ENCODE assay signal across 17 cellular contexts in genomic region chr3:58287354-58287753, GRCh38. TPM values are rescaled to one million over a fixed set of nuclear protein-coding genes. Genes with fewer than 3 reads are reported as not detected.
A peak's percentile ranks its signal among the peaks of the same experiment; 100 is the strongest.
DNase-seq lines count a peak whose midpoint lies in the region; ATAC-seq, FAIRE-seq and TF ChIP-seq lines count a peak whose summit lies in the region.
"Had no signal": no experiment of that assay in that cellular context is flagged by ENCODE, and none has a peak within 500 bp of the region (broad histone marks: within the 10 kb centered on the region; RNA-seq: fewer than 3 reads in every experiment).

No MANE protein-coding gene starts in this region.

- no peak for FAIRE-seq in GM12891 (lab: Jason Lieb, UNC)

- TF ChIP-seq POLR2A in GM12891 (IDR thresholded peaks at IDR 0.05; ENCODE audit: low read depth, low read length): no peak

- in situ Hi-C loops in KBM-7 (cut with MboI; ENCODE audit: low pct_unique_long_range_greater_than_20kb, low sequenced_read_pairs): no loop called here

- ATAC-seq in GM18870 (IDR thresholded peaks at IDR 0.05; ENCODE audit: unreplicated experiment) (no peak), HG03108 (IDR thresholded peaks at IDR 0.05; ENCODE audit: unreplicated experiment) (no peak)

- H3K27ac ChIP-seq in temporal lobe (ENCODE audit: low read depth, low read length): peak overlapping the region; percentile 94
- H3K27ac ChIP-seq: BLaER1 had no signal

- DNase-seq in amygdala (lab: John Stamatoyannopoulos, UW): peak in 38 of 56 donors; percentile 14 to 85 (median 48)
- peak; percentile 68 for DNase-seq in foreskin melanocyte
- peak in 46 of 56 donors; percentile 8 to 83 (median 55) for DNase-seq in nucleus accumbens (lab: John Stamatoyannopoulos, UW)
- no peak for DNase-seq in KBM-7
- DNase-seq in GM12891 (ENCODE audit: insufficient read length, low spot score): no peak
- DNase-seq: DMS153; EL; NCI-H146; NCI-H2081 treated with DMSO at 0.1 percent for 48 hours; NCI-H345; NCI-H69; NK-92 treated with Interleukin-12 subunit alpha and Interleukin-12 subunit beta, amount 100 ng/mL, for 24 hours; OCI-M1 had no signal

TF ChIP-seq in GM12891, 5 proteins besides CTCF, POLR2A, EP300 and RAD21:
- no peak for TF ChIP-seq TAF1 (IDR thresholded peaks at IDR 0.05; ENCODE audit: low read depth, low read length)
- TF ChIP-seq SPI1 (IDR thresholded peaks at IDR 0.05; ENCODE audit: low read depth, low read length): no peak
- TF ChIP-seq PAX5 (IDR thresholded peaks at IDR 0.05; ENCODE audit: insufficient read depth, low read length, severe bottlenecking): no peak
- no peak for TF ChIP-seq POLR2AphosphoS5 (IDR thresholded peaks at IDR 0.05; ENCODE audit: low read depth, low read length)
- TF ChIP-seq POU2F2 (IDR thresholded peaks at IDR 0.05; ENCODE audit: low read depth, low read length): no peak

RNA-seq across cellular contexts. Expression of gene RPP14, which starts 18.7 kb away (rescaled TPM):
- 13.3 TPM for total RNA-seq in temporal lobe
- polyA plus RNA-seq in GM12891 (2012; ENCODE audit: low read depth, missing spikeins): 5.9 TPM

RNA-seq across cellular contexts. Expression of gene HTD2, which starts 19.0 kb away (rescaled TPM):
- total RNA-seq in temporal lobe: 9.3 TPM
- polyA plus RNA-seq in GM12891 (2012; ENCODE audit: low read depth, missing spikeins): 2.8 TPM

RNA-seq across cellular contexts. Expression of gene PXK, which starts 45.3 kb away (rescaled TPM):
- 20.4 TPM for total RNA-seq in temporal lobe
- 9.5 TPM for polyA plus RNA-seq in GM12891 (2012; ENCODE audit: low read depth, missing spikeins)

RNA-seq across cellular contexts. Expression of gene ABHD6, which starts 49.8 kb away (rescaled TPM):
- 21.1 TPM for total RNA-seq in temporal lobe
- polyA plus RNA-seq in GM12891 (2012; ENCODE audit: low read depth, missing spikeins): 2.8 TPM

Comparison
In these comparisons a context has a peak if more than half of its experiments do, and no peak if none do; other contexts are left out.
1. DNase-seq: peak in amygdala (38 of 56), foreskin melanocyte (single experiment) and nucleus accumbens (46 of 56); none in KBM-7 (single experiment) and GM12891 (single experiment).